8 cellular contexts compared by ENCODE assay signal in the genomic region with DNA sequence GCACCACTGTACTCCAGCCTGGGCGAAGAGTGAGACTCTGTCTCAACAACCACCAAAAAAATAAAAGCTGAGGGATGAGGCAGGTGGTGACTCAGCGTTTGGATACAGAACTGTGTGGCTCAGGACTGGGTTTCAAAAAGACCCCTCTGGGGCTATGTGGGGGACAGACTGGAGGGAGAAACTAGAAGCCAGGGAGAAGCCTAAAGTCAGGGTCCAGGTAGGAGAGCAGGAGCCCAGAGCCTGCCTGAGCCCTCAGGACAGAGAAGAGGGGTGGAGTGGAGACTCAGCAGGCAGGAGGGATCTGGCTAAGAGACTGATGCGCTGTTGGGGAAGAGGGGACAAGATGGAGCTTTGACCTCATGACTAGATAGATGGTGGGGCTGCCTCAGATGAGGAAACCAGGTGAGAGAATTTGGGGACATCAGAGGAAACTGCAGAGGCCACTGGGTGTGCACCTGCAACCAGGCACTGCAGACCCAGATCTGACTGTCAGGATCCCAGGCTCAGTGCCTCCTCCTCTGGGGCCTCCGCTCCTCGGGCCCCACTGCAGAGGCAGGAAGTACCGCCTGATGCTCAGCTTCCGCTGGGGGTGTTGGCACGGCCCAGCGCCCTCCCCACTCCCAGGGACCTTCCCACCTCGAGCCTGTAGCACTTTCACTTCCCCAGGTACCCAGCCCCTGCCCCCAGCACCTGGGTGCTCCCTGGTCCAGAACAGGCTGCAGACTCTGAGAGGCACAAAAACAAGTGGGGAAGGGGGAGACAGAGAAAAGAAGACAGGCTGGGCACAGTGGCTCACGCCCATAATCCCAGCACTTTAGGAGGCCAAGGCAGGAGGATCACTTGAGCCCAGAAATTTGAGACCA. TPM values are rescaled to one million over a fixed set of nuclear protein-coding genes. Genes with fewer than 3 reads are reported as not detected.
DNase-seq lines count a peak whose midpoint lies in the region; ATAC-seq and TF ChIP-seq lines count a peak whose summit lies in the region.

No MANE protein-coding gene starts in this region.

- DNase-seq in activated CD8-positive, alpha-beta memory T cell treated with anti-CD3 and anti-CD28 coated beads for 24 hours: peak; percentile 84
- DNase-seq in islet precursor cell: peak; percentile 49
- DNase-seq in stimulated activated CD8-positive, alpha-beta memory T cell treated with anti-CD3 and anti-CD28 coated beads, Interleukin-7, amount 100 ng/mL, for 4 hours (ENCODE audit: low read depth in 2 of 2): peak; percentile 36 to 66
- DNase-seq in NCI-H524 treated with DMSO at 0.1 percent for 48 hours (lab: John Stamatoyannopoulos, UW): no peak
- DNase-seq in HPDE6-E6E7 (ENCODE audit: extremely low spot score): no peak
- DNase-seq in trophoblast cell: no peak

- no peak overlapping the region for H3K4me3 ChIP-seq in trophoblast cell (ENCODE audit: low read depth, low read length)

- H2BK12ac ChIP-seq in trophoblast cell (ENCODE audit: low read length): no peak overlapping the region

- H2BK5ac ChIP-seq in trophoblast cell (ENCODE audit: low read depth, low read length, poor library complexity): no peak overlapping the region

- no peak overlapping the region for H4K12ac ChIP-seq in trophoblast cell (ENCODE audit: low read depth, low read length)

- H3K23ac ChIP-seq in trophoblast cell (ENCODE audit: low read length): no peak overlapping the region

- WGBS in trophoblast cell (ENCODE audit: extremely low coverage, insufficient coverage, insufficient read length): no CpG with 5 or more reads among the region's 11 CpGs

- no peaks in the 10 kb centered on the region for H3K27me3 ChIP-seq in trophoblast cell (ENCODE audit: insufficient read depth, low read length)

- no peak overlapping the region for H2AK5ac ChIP-seq in trophoblast cell (ENCODE audit: low read length)

- H3K4me1 ChIP-seq in trophoblast cell (ENCODE audit: control insufficient read depth in 1 of 2, insufficient read depth in 2 of 2, low read length in 2 of 2): peaks cover 3 to 5% of the 10 kb centered on the region in 2 experiments

- no peak overlapping the region for H3K18ac ChIP-seq in trophoblast cell (ENCODE audit: low read length)

- no peak overlapping the region for H3K4me2 ChIP-seq in trophoblast cell (ENCODE audit: low read length)

- H4K8ac ChIP-seq in trophoblast cell (ENCODE audit: low read depth, low read length): no peak overlapping the region

- peaks cover 2% of the 10 kb centered on the region for H3K9me3 ChIP-seq in trophoblast cell (ENCODE audit: insufficient read depth, low read depth, low read length)

- no peaks in the 10 kb centered on the region for H3K79me2 ChIP-seq in trophoblast cell (ENCODE audit: control insufficient read depth, insufficient read depth, low read length, poor library complexity)

- TF ChIP-seq POLR2A in GM18951 (IDR thresholded peaks at IDR 0.05; ENCODE audit: extremely low read depth, insufficient read depth, insufficient read length): peak; percentile 84

- no peak overlapping the region for H3K27ac ChIP-seq in trophoblast cell (ENCODE audit: low read depth, low read length)

- no peak overlapping the region for H3K14ac ChIP-seq in trophoblast cell (ENCODE audit: low read length)

- no peak overlapping the region for H2BK120ac ChIP-seq in trophoblast cell (ENCODE audit: insufficient read depth, low read length, poor library complexity)

- ATAC-seq in HG03442 (IDR thresholded peaks at IDR 0.05; ENCODE audit: unreplicated experiment): peak; percentile 48

- H4K91ac ChIP-seq in trophoblast cell (ENCODE audit: low read depth, low read length): no peak overlapping the region

- H2AFZ ChIP-seq in trophoblast cell (ENCODE audit: insufficient read depth, low read length, poor library complexity): no peak overlapping the region

- H3K36me3 ChIP-seq in trophoblast cell (ENCODE audit: control insufficient read depth in 1 of 2, insufficient read depth in 2 of 2, low read length in 2 of 2): peaks cover 7 to 9% of the 10 kb centered on the region in 2 experiments

- no peak overlapping the region for H3K9ac ChIP-seq in trophoblast cell (ENCODE audit: low read length)

- in situ Hi-C loops in GM18951 (cut with MboI; ENCODE audit: low sequenced_read_pairs, unreplicated experiment): no loop called here

- no peak overlapping the region for H3K4ac ChIP-seq in trophoblast cell (ENCODE audit: low read depth, low read length)

- no peaks in the 10 kb centered on the region for H3K79me1 ChIP-seq in trophoblast cell (ENCODE audit: low read length)

RNA-seq across cellular contexts. Expression of gene CD37, which starts 1.5 kb away (rescaled TPM):
- not detected in 2 replicates for polyA plus RNA-seq in trophoblast cell (2013)

RNA-seq across cellular contexts. Expression of gene SLC6A16, which starts 8.7 kb away (rescaled TPM):
- polyA plus RNA-seq in trophoblast cell (2013): 1.5 and 2.9 TPM in 2 replicates

RNA-seq across cellular contexts. Expression of gene TEAD2, which starts 28.6 kb away (rescaled TPM):
- 86.5 and 91.1 TPM in 2 replicates for polyA plus RNA-seq in trophoblast cell (2013)

RNA-seq across cellular contexts. Expression of gene DKKL1, which starts 30.0 kb away (rescaled TPM):
- polyA plus RNA-seq in trophoblast cell (2013): 1.2 and 1.3 TPM in 2 replicates

RNA-seq across cellular contexts. Expression of gene KASH5, which starts 54.4 kb away (rescaled TPM):
- polyA plus RNA-seq in trophoblast cell (2013): not detected in 2 replicates

Comparison
In these comparisons a context has a peak if more than half of its experiments do, and no peak if none do; other contexts are left out.
1. DNase-seq: peak in activated CD8-positive, alpha-beta memory T cell treated with anti-CD3 and anti-CD28 coated beads for 24 hours (single experiment), islet precursor cell (single experiment) and stimulated activated CD8-positive, alpha-beta memory T cell treated with anti-CD3 and anti-CD28 coated beads, Interleukin-7, amount 100 ng/mL, for 4 hours (2 of 2); none in NCI-H524 treated with DMSO at 0.1 percent for 48 hours (single experiment), HPDE6-E6E7 (single experiment) and trophoblast cell (0 of 2).